Comparison of ENCODE assay signal across 24 cellular contexts in the genomic region with DNA sequence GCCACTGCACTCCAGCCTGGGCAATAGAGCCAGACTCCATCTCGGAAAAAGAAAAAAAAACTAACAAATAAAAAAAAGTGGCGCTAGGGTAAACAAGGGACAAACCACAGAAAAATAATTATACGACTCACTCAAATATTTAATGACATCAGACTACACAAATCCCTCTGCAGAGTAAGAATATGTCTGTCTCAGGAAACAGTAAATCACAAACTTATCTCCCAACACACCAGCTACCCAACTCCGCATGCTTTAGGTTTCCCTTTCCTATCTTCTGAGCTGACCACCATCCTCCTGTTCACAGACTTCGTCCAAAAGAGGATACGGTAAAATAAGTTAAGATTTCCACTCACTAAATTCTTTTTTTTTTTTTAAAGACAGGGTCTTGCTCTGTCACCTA. TPM values are rescaled to one million over a fixed set of nuclear protein-coding genes. Genes with fewer than 3 reads are reported as not detected.
DNase-seq lines count a peak whose midpoint lies in the region; ATAC-seq and TF ChIP-seq lines count a peak whose summit lies in the region.
"Had no signal": no experiment of that assay in that cellular context is flagged by ENCODE, and none has a peak within 500 bp of the region (broad histone marks: within the 10 kb centered on the region; RNA-seq: fewer than 3 reads in every experiment).

No MANE protein-coding gene starts in this region.

- no peak overlapping the region for H2BK5ac ChIP-seq in IMR-90 (ENCODE audit: low read depth, low read length, poor library complexity, severe bottlenecking)

- peak; percentile 53 for ATAC-seq in IMR-90 (ENCODE audit: low read depth)
- ATAC-seq in right cardiac atrium, result no peak
- ATAC-seq in naive thymus-derived CD8-positive, alpha-beta T cell, result no peak

- no peak overlapping the region; the same call in 1 of the 2 replicates for H3K56ac ChIP-seq in IMR-90 (ENCODE audit: extremely low read depth, insufficient read depth, low read length)

- POLR2A ChIA-PET in IMR-90 (lab: Charles Lee; ENCODE audit: unreplicated experiment), result no interaction called here
- POLR2A ChIA-PET in naive thymus-derived CD8-positive, alpha-beta T cell (lab: Charles Lee), result interaction anchor here (0.7 kb wide), 1 partner anchor 934 kb away, joined by 3 read pairs; no protein-coding TSS in a partner anchor

- in situ Hi-C loops in IMR-90 (cut with MboI; ENCODE audit: low sequenced_read_pairs), result no loop called here

- no peak overlapping the region for H3K4me2 ChIP-seq in IMR-90 (ENCODE audit: low read depth, low read length)
- no peak overlapping the region for H3K4me2 ChIP-seq in smooth muscle cell
- H3K4me2 ChIP-seq: BLaER1 treated with 17β-estradiol and CSF1 and Interleukin-3, amounts not matched to agents 10 nM and 100 nM had no signal

- no peak overlapping the region for H3K4ac ChIP-seq in IMR-90 (ENCODE audit: low read depth, low read length)

- peaks cover 5% of the 10 kb centered on the region for H3K4me1 ChIP-seq in IMR-90 (ENCODE audit: control insufficient read depth, insufficient read depth, low read length)
- H3K4me1 ChIP-seq in smooth muscle cell (ENCODE audit: low read depth), result no peaks in the 10 kb centered on the region
- H3K4me1 ChIP-seq in right cardiac atrium (ENCODE audit: control insufficient read depth, insufficient read depth, low read length), result no peaks in the 10 kb centered on the region
- H3K4me1 ChIP-seq: SJSA1 had no signal

- H3K4me1 Mint-ChIP-seq in naive thymus-derived CD8-positive, alpha-beta T cell, result peaks cover 0 to 2% (median 1%) of the 10 kb centered on the region in 4 donors

- H2BK120ac ChIP-seq in IMR-90 (ENCODE audit: low read depth, low read length), result no peak overlapping the region

- H3K4me3 ChIP-seq in IMR-90 (ENCODE audit: insufficient read depth, low read depth, low read length), result no peak overlapping the region
- no peak overlapping the region for H3K4me3 ChIP-seq in fibroblast of mammary gland (ENCODE audit: control insufficient read depth, low read depth, low read length)
- no peak overlapping the region for H3K4me3 ChIP-seq in smooth muscle cell
- H3K4me3 ChIP-seq in right cardiac atrium (ENCODE audit: low read length), result no peak overlapping the region
- H3K4me3 ChIP-seq: BLaER1 treated with 17β-estradiol and CSF1 and Interleukin-3, amounts not matched to agents 10 nM and 100 nM; SJSA1 had no signal

- no peak for TF ChIP-seq POLR2A in IMR-90 (IDR thresholded peaks at IDR 0.05; ENCODE audit: low read depth, low read length)

- no peak overlapping the region for H3K4me3 Mint-ChIP-seq in naive thymus-derived CD8-positive, alpha-beta T cell
- H3K4me3 Mint-ChIP-seq: CD4-positive, alpha-beta memory T cell; HFFc6 had no signal

- H2BK15ac ChIP-seq in IMR-90 (ENCODE audit: low read depth, low read length), result no peak overlapping the region

- H3K14ac ChIP-seq in IMR-90 (replicated peaks; ENCODE audit: low read depth, low read length), result no peak overlapping the region

- CTCF ChIA-PET in IMR-90 (lab: Yijun Ruan, JAX), result no interaction called here

- no peak for TF ChIP-seq CTCF in IMR-90 (conservative IDR thresholded peaks at IDR 0.05; ENCODE audit: low read depth, low read length)
- no peak for TF ChIP-seq CTCF in fibroblast of mammary gland (conservative IDR thresholded peaks at IDR 0.05; ENCODE audit: control insufficient read depth, insufficient read depth, low read depth, low read length)
- TF ChIP-seq CTCF in smooth muscle cell (IDR thresholded peaks at IDR 0.05; ENCODE audit: borderline replicate concordance, insufficient read depth, poor library complexity, severe bottlenecking), result no peak

- peaks cover 45% of the 10 kb centered on the region for H3K79me2 ChIP-seq in smooth muscle cell (ENCODE audit: low read depth)

- H3K27ac ChIP-seq in IMR-90 (ENCODE audit: insufficient read depth, low read length), result no peak overlapping the region
- H3K27ac ChIP-seq in smooth muscle cell (ENCODE audit: low read depth), result no peak overlapping the region
- H3K27ac ChIP-seq in right cardiac atrium (ENCODE audit: low read length), result no peak overlapping the region
- H3K27ac ChIP-seq: BLaER1 treated with 17β-estradiol and CSF1 and Interleukin-3, amounts not matched to agents 10 nM and 100 nM; SJSA1 had no signal

- H3K9me1 ChIP-seq in IMR-90 (ENCODE audit: insufficient read depth, low read length), result peaks cover 8% of the 10 kb centered on the region; the same call in 1 of the 2 replicates

- H3K27me3 ChIP-seq in IMR-90 (ENCODE audit: control insufficient read depth, insufficient read depth, low read length) (no peaks in the 10 kb centered on the region), smooth muscle cell (ENCODE audit: low read depth) (no peaks in the 10 kb centered on the region), right cardiac atrium (ENCODE audit: control insufficient read depth, insufficient read depth) (no peaks in the 10 kb centered on the region)
- H3K27me3 ChIP-seq: BLaER1 treated with 17β-estradiol and CSF1 and Interleukin-3, amounts not matched to agents 10 nM and 100 nM; SJSA1 had no signal

- BruUV-seq in IMR-90 (replicated peaks; lab: Mats Ljungman, UMichigan), result no TSS peak

- no peak overlapping the region for H4K91ac ChIP-seq in IMR-90 (ENCODE audit: insufficient read depth, low read depth, low read length)

- H3K27ac Mint-ChIP-seq in naive thymus-derived CD8-positive, alpha-beta T cell, result peak overlapping the region in 1 of 10 donors; percentile 77
- H3K27ac Mint-ChIP-seq: CD4-positive, alpha-beta memory T cell; HFFc6 had no signal

- dilution Hi-C loops in IMR-90 (cut with HindIII; ENCODE audit: low sequenced_read_pairs, unreplicated experiment), result no loop called here

- H3K9me3 ChIP-seq in IMR-90 (ENCODE audit: control insufficient read depth, insufficient read depth, low read length), result no peaks in the 10 kb centered on the region
- H3K9me3 ChIP-seq in smooth muscle cell (replicated peaks; ENCODE audit: low read depth), result no peaks in the 10 kb centered on the region
- H3K9me3 ChIP-seq in right cardiac atrium (ENCODE audit: control insufficient read depth, low read length), result no peaks in the 10 kb centered on the region
- H3K9me3 ChIP-seq: BLaER1 treated with 17β-estradiol and CSF1 and Interleukin-3, amounts not matched to agents 10 nM and 100 nM; SJSA1 had no signal

- no peaks in the 10 kb centered on the region for H3F3A ChIP-seq in smooth muscle cell (ENCODE audit: low read depth)

- peaks cover 5% of the 10 kb centered on the region for H3K36me3 ChIP-seq in IMR-90 (ENCODE audit: control insufficient read depth, insufficient read depth, low read length)
- H3K36me3 ChIP-seq in smooth muscle cell (ENCODE audit: low read depth), result no peaks in the 10 kb centered on the region

- H3K27me3 Mint-ChIP-seq in naive thymus-derived CD8-positive, alpha-beta T cell, result no peaks in the 10 kb centered on the region
- H3K27me3 Mint-ChIP-seq: CD4-positive, alpha-beta memory T cell had no signal

- H2BK20ac ChIP-seq in IMR-90 (ENCODE audit: low read depth, low read length), result no peak overlapping the region

- no peak for TF ChIP-seq RAD21 in IMR-90 (IDR thresholded peaks at IDR 0.05; ENCODE audit: low read length)

- no peak overlapping the region for H2AFZ ChIP-seq in IMR-90 (replicated peaks; ENCODE audit: low read length, poor library complexity)
- no peak overlapping the region for H2AFZ ChIP-seq in smooth muscle cell (ENCODE audit: low read depth)

- H3K9ac ChIP-seq in IMR-90 (ENCODE audit: low read depth, low read length) (no peak overlapping the region), smooth muscle cell (ENCODE audit: low read depth) (no peak overlapping the region)
- H3K9ac ChIP-seq: BLaER1 treated with 17β-estradiol and CSF1 and Interleukin-3, amounts not matched to agents 10 nM and 100 nM had no signal

- H3K23ac ChIP-seq in IMR-90 (ENCODE audit: low read depth, low read length), result no peak overlapping the region

- no peak overlapping the region; a peak in 1 of 4 replicates for H4K8ac ChIP-seq in IMR-90 (ENCODE audit: low read depth in 2 of 2, low read length in 2 of 2)

- H3K18ac ChIP-seq in IMR-90 (ENCODE audit: low read depth, low read length), result no peak overlapping the region

- peaks cover 0 to 19% (median 2%) of the 10 kb centered on the region in 3 donors for H3K36me3 Mint-ChIP-seq in naive thymus-derived CD8-positive, alpha-beta T cell

- intact Hi-C loops in IMR-90 (cut with micrococcal nuclease) (no loop called here), right cardiac atrium (cut with DNase I) (no loop called here)

- no peak overlapping the region for H2AK5ac ChIP-seq in IMR-90 (ENCODE audit: low read depth, low read length)

- DNase-seq in A172 (ENCODE audit: low spot score) (peak; percentile 62), EL (peak; percentile 27), IMR-90 (peak; percentile 49), fibroblast of mammary gland (ENCODE audit: low read depth) (peak; percentile 16), smooth muscle cell (lab: John Stamatoyannopoulos, UW; ENCODE audit: unreplicated experiment) (no peak), DMS79 (lab: John Stamatoyannopoulos, UW) (no peak), right cardiac atrium (no peak)
- no peak for DNase-seq in naive thymus-derived CD8-positive, alpha-beta T cell
- DNase-seq: 8988T; AML-193; CD4-positive, alpha-beta memory T cell; COR-L47; DMS53; HFFc6; KG1; MM.1S; NCI-H2029 treated with DMSO at 0.1 percent for 48 hours; NCI-H2227 treated with DMSO at 0.1 percent for 48 hours; NCI-H526 treated with DMSO at 0.1 percent for 48 hours; Right ventricle myocardium superior; RPMI8226; T-helper 1 cell had no signal

- H4K5ac ChIP-seq in IMR-90 (ENCODE audit: low read depth, low read length), result no peak overlapping the region

- H3K9me3 Mint-ChIP-seq in naive thymus-derived CD8-positive, alpha-beta T cell, result no peaks in the 10 kb centered on the region
- H3K9me3 Mint-ChIP-seq: CD4-positive, alpha-beta memory T cell; HFFc6 had no signal

- H4K20me1 ChIP-seq in IMR-90 (ENCODE audit: insufficient read depth, low read length), result peaks cover 24% of the 10 kb centered on the region
- H4K20me1 ChIP-seq in smooth muscle cell (ENCODE audit: low read depth), result peaks cover 13% of the 10 kb centered on the region

- no peak overlapping the region for H2AK9ac ChIP-seq in IMR-90 (replicated peaks; ENCODE audit: low read depth, low read length, poor library complexity)

- H3K79me1 ChIP-seq in IMR-90 (ENCODE audit: low read depth in 1 of 2, low read length in 2 of 2), result peaks cover 25 to 53% of the 10 kb centered on the region in 2 experiments

- WGBS in IMR-90 (ENCODE audit: extremely low coverage in 2 of 2, insufficient read length in 1 of 2), 2 experiments, result 100% methylated on average over 1 of the region's 6 CpGs; no CpG with 5 or more reads in 1 of the 2 experiments
- WGBS in smooth muscle cell (ENCODE audit: low lambda C conversion rate), result 71% methylated on average over 6 of the region's 6 CpGs
- WGBS in right cardiac atrium, result 91% methylated on average over 6 of the region's 6 CpGs

RNA-seq across cellular contexts. Expression of gene WDR47, which starts 16.2 kb away (rescaled TPM):
- 19.5 and 29.4 TPM in 2 replicates for total RNA-seq in A172 (2014; rRNA removed; shearing (Covaris generic))
- total RNA-seq in IMR-90 (2012; rRNA removed), result 17.4 and 23.3 TPM in 2 replicates
- polyA plus RNA-seq in IMR-90 (2012; rRNA removed), result 7.4 and 8.2 TPM in 2 replicates
- 1.5 and 2.0 TPM in 2 replicates for polyA plus RNA-seq in IMR-90 (2012; cell fraction: cytosol; rRNA removed)
- 3.0 and 15.5 TPM in 2 replicates for polyA plus RNA-seq in IMR-90 (2012; cell fraction: nucleus; rRNA removed; ENCODE audit: low replicate concordance)
- total RNA-seq in smooth muscle cell, result 14.9 and 16.0 TPM in 2 replicates
- 5.8 and 8.5 TPM in 2 replicates for polyA plus RNA-seq in smooth muscle cell
- 10 to 100 TPM; 14.6 to 19.0 (median 16.6) TPM for total RNA-seq in right cardiac atrium
- polyA plus RNA-seq in right cardiac atrium, result 5.2 TPM
- total RNA-seq in naive thymus-derived CD8-positive, alpha-beta T cell, result 10 to 100 TPM; 15.0 to 16.6 TPM
- polyA plus RNA-seq in naive thymus-derived CD8-positive, alpha-beta T cell, result 1 to 10 TPM; 3.0 to 6.1 (median 5.7) TPM

RNA-seq across cellular contexts. Expression of gene TAF13, which starts 50.1 kb away (rescaled TPM):
- 66.7 and 78.1 TPM in 2 replicates for total RNA-seq in A172 (2014; rRNA removed; shearing (Covaris generic))
- total RNA-seq in IMR-90 (2012; rRNA removed) (13.1 and 81.4 TPM in 2 replicates), smooth muscle cell (110 and 165 TPM in 2 replicates), right cardiac atrium (10 to 100 TPM; 59.2 to 67.3 (median 64.5) TPM)
- polyA plus RNA-seq in IMR-90 (2012; rRNA removed) (28.0 and 42.5 TPM in 2 replicates), smooth muscle cell (30.1 and 30.3 TPM in 2 replicates), right cardiac atrium (56.7 TPM)
- 1.3 and 3.0 TPM in 2 replicates for polyA plus RNA-seq in IMR-90 (2012; cell fraction: cytosol; rRNA removed)
- 0.79 and 5.5 TPM in 2 replicates for polyA plus RNA-seq in IMR-90 (2012; cell fraction: nucleus; rRNA removed; ENCODE audit: low replicate concordance)
- total RNA-seq in naive thymus-derived CD8-positive, alpha-beta T cell, result 10 to 100 TPM; 10.8 to 11.6 TPM
- 1 to 10 TPM; 1.5 to 1.7 (median 1.7) TPM for polyA plus RNA-seq in naive thymus-derived CD8-positive, alpha-beta T cell

Comparison
In these comparisons a context has a peak if more than half of its experiments do, and no peak if none do; other contexts are left out.
1. DNase-seq: peak in A172 (single experiment), EL (single experiment), IMR-90 (single experiment) and fibroblast of mammary gland (single experiment); none in smooth muscle cell (single experiment), DMS79 (single experiment), right cardiac atrium (0 of 3) and naive thymus-derived CD8-positive, alpha-beta T cell (0 of 10).